Comparison of ENCODE assay signal across 6 cellular contexts in the genomic region with DNA sequence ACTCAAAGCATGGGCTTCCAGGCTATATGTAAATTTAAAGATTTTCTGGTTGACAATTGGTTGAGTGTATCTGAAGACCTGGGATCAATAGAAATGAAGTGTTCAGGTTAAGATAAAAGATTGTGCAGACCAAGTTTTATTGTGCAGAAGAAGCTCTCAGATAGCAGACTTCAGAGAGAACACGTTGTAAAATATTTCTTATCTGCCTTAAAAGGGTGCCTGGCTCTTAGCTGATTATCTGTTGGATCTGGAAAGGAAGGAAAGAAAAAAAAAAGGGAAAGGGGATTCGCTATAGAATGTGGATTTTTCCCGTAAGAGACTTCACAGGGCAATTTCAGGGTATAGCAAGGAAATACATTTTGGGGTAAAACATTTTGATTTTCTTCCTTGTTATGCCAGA.
"Had no signal": no experiment of that assay in that cellular context is flagged by ENCODE, and none has a peak within 500 bp of the region (broad histone marks: within the 10 kb centered on the region; RNA-seq: fewer than 3 reads in every experiment).

No MANE protein-coding gene starts in this region.

- H3K4me3 ChIP-seq: GM12878 had no signal

- ATAC-seq: GM12878 had no signal

- DNase-seq: GF-D8 had no signal

- FAIRE-seq: G401.6, GM12878, GM12891, GM12892, GM19239 had no signal
